Comparison of ENCODE assay signal across 1 cellular context in the genomic region with DNA sequence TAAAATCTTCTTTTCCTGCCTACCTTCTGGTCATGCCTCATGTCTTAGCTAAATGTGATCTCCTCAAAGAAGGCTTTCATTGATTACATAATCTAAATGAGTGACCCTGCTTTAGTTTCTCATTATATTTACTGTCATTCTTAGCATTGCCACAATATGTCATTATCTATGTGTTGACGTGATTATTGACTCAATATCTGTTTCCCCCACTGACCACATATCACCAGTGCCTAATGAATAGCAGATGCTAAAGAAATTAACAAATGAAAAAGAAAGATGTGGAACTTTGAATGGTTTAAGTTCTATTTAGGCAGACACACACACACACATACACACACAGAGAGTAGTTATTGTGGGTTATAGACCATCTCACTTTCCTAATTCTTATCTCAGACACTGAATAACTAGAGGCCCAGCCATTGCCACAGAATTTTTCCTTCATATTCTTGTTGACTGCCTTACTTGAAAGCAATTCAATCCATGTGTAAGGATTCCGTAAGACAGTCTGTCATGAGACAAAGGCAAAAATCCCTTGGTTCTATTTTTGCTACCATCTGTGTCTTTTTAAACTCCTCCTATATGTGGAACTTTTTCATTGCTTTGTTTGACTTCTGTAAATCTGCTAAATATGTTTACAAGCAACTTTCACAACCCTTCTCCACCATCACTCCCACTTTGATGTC.
TF ChIP-seq lines count a peak whose summit lies in the region.

No MANE protein-coding gene starts in this region.

TF ChIP-seq in GM23338, 12 proteins besides CTCF, POLR2A, EP300 and RAD21 (continued from another document):
- no peak for TF ChIP-seq ZNF462 (CRISPR knock-in tag; IDR thresholded peaks at IDR 0.05)
- no peak for TF ChIP-seq STAT1 (IDR thresholded peaks at IDR 0.05; ENCODE audit: unreplicated experiment)
- TF ChIP-seq EZH2phosphoT487 (IDR thresholded peaks at IDR 0.05; ENCODE audit: unreplicated experiment), result no peak
- no peak for TF ChIP-seq ZNF114 (CRISPR knock-in tag; IDR thresholded peaks at IDR 0.05)
- no peak for TF ChIP-seq EZH2 (IDR thresholded peaks at IDR 0.05; ENCODE audit: low read depth, unreplicated experiment)
